In the genomic region with DNA sequence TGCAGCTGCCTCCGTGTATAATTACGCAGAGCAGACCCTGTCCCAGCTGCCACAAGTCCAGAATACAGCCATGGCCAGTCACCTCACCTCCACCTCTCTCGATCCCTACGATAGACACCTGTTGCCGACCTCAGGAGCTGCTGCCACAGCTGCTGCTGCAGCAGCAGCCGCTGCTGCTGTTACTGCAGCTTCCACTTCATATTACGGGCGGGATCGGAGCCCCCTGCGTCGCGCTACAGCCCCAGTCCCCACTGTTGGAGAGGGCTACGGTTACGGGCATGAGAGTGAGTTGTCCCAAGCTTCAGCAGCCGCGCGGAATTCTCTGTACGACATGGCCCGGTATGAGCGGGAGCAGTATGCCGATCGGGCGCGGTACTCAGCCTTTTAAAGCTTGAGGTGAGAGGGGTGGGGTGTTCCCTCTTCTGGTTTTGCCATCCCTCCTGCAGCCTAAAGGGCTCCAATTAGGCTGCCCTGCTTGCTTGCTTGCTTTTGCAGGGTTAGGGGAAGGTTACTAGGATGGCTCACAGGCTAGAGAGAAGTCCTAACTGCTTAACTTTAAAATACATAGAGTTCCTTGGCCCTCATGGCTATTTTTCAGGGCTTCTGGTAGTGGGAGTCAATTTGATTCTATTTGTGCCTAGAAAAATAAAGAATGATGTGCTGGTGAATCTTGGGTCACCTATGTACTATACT, we compare ENCODE assay signal across 1 cellular context.
TF ChIP-seq lines count a peak whose summit lies in the region.

No MANE protein-coding gene starts in this region.

TF ChIP-seq in HepG2, 621 proteins besides CTCF, POLR2A, EP300 and RAD21:
- TF ChIP-seq PRPF4 (IDR thresholded peaks at IDR 0.05; ENCODE audit: low read depth, low read length, poor library complexity, severe bottlenecking): peak; percentile 18
- TF ChIP-seq RBFOX2 (IDR thresholded peaks at IDR 0.05; ENCODE audit: low read depth, low read length): peak; percentile 54
- 0 out of 2 replicates have a peak, but pooled peaks have one; percentile 32 for TF ChIP-seq POLR2AphosphoS2 (IDR thresholded peaks at IDR 0.05; ENCODE audit: low read depth, low read length)
- TF ChIP-seq, protein P1, sequence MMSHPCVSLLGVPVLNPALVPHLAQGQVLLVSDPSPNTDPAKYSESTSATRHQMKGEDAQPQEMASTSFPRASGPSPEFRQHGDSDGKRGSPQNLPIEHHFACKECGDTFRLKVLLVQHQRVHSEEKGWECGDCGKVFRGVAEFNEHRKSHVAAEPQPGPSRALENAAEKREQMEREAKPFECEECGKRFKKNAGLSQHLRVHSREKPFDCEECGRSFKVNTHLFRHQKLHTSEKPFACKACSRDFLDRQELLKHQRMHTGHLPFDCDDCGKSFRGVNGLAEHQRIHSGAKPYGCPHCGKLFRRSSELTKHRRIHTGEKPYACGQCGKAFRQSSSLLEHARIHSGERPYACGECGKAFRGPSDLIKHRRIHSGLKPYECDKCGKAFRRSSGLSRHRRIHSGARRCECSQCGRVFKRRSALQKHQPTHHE (CRISPR knock-in tag; IDR thresholded peaks at IDR 0.05; ENCODE audit: borderline replicate concordance): no peak
- TF ChIP-seq HNRNPLL (IDR thresholded peaks at IDR 0.05; ENCODE audit: low read depth, low read length, poor library complexity, severe bottlenecking): peak; percentile 23
- peak; percentile 93 for TF ChIP-seq ZBTB38 (CRISPR knock-in tag; IDR thresholded peaks at IDR 0.05)
- peak; percentile 93 for TF ChIP-seq AGO2 (optimal IDR thresholded peaks at IDR 0.05; ENCODE audit: low read depth, low read length)
- TF ChIP-seq, protein P2, sequence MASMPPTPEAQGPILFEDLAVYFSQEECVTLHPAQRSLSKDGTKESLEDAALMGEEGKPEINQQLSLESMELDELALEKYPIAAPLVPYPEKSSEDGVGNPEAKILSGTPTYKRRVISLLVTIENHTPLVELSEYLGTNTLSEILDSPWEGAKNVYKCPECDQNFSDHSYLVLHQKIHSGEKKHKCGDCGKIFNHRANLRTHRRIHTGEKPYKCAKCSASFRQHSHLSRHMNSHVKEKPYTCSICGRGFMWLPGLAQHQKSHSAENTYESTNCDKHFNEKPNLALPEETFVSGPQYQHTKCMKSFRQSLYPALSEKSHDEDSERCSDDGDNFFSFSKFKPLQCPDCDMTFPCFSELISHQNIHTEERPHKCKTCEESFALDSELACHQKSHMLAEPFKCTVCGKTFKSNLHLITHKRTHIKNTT (CRISPR knock-in tag; IDR thresholded peaks at IDR 0.05): no peak
- peak; percentile 60 for TF ChIP-seq RBM22 (optimal IDR thresholded peaks at IDR 0.05; ENCODE audit: low read length)
